ENCODE assay signal across 30 cellular contexts in genomic region chr6:169398342-169399105, GRCh38.
DNase-seq lines count a peak whose midpoint lies in the region; ATAC-seq and TF ChIP-seq lines count a peak whose summit lies in the region.
"Had no signal": no experiment of that assay in that cellular context is flagged by ENCODE, and none has a peak within 500 bp of the region (broad histone marks: within the 10 kb centered on the region; RNA-seq: fewer than 3 reads in every experiment).

No MANE protein-coding gene starts in this region.

- H3K79me1 ChIP-seq in mesenchymal stem cell (replicated peaks; ENCODE audit: low read length, poor library complexity, severe bottlenecking): no peaks in the 10 kb centered on the region

- H3K9me3 ChIP-seq in mesenchymal stem cell (ENCODE audit: control insufficient read depth, low read length): no peaks in the 10 kb centered on the region
- no peaks in the 10 kb centered on the region for H3K9me3 ChIP-seq in left ventricle myocardium inferior (replicated peaks)
- no peaks in the 10 kb centered on the region for H3K9me3 ChIP-seq in body of pancreas
- H3K9me3 ChIP-seq: ascending aorta, Peyer's patch, SJSA1 had no signal

- peak overlapping the region; percentile 35 for H3K9ac ChIP-seq in mesenchymal stem cell (ENCODE audit: low read length)

- ATAC-seq in GM23338 (no peak), body of pancreas (no peak)
- no peak for ATAC-seq in activated T-cell treated with anti-CD3 and anti-CD28 coated beads, Interleukin-2, amount 50 U/mL, for 4 hours
- ATAC-seq: effector memory CD8-positive, alpha-beta T cell; left colon; right cardiac atrium; stimulated activated naive CD8-positive, alpha-beta T cell treated with anti-CD3 and anti-CD28 coated beads, Interleukin-15, amount 100 ng/mL, for 72 hours had no signal

- H4K91ac ChIP-seq in mesenchymal stem cell (ENCODE audit: low read length): no peak overlapping the region

- no peak for TF ChIP-seq POLR2A in body of pancreas (IDR thresholded peaks at IDR 0.05)

- H2BK120ac ChIP-seq in mesenchymal stem cell (ENCODE audit: low read depth, low read length): no peak overlapping the region

- no peaks in the 10 kb centered on the region for H3K4me1 Mint-ChIP-seq in GM23338
- no peaks in the 10 kb centered on the region for H3K4me1 Mint-ChIP-seq in activated T-cell treated with anti-CD3 and anti-CD28 coated beads, Interleukin-2, amount 50 U/mL, for 4 hours (ENCODE audit: low read depth)
- no peaks in the 10 kb centered on the region for H3K4me1 Mint-ChIP-seq in chondrocyte (ENCODE audit: low read depth)
- H3K4me1 Mint-ChIP-seq: activated naive CD8-positive, alpha-beta T cell treated with anti-CD3 and anti-CD28 coated beads, Interleukin-2, amount 10 ng/mL, durations not matched to agents 7 days and 5 days; B cell; CD8-positive, alpha-beta memory T cell; immature natural killer cell; stimulated activated naive CD8-positive, alpha-beta T cell treated with anti-CD3 and anti-CD28 coated beads, Interleukin-15, amount 100 ng/mL, for 72 hours had no signal

- H3K4me3 Mint-ChIP-seq in GM23338 (no peak overlapping the region), chondrocyte (ENCODE audit: unreplicated experiment) (no peak overlapping the region)
- H3K4me3 Mint-ChIP-seq in activated T-cell treated with anti-CD3 and anti-CD28 coated beads, Interleukin-2, amount 50 U/mL, for 4 hours: no peak overlapping the region
- H3K4me3 Mint-ChIP-seq: activated naive CD8-positive, alpha-beta T cell treated with anti-CD3 and anti-CD28 coated beads, Interleukin-2, amount 10 ng/mL, durations not matched to agents 7 days and 5 days; activated T-cell treated with anti-CD3 and anti-CD28 coated beads, Interleukin-2, amount 50 U/mL, for 24 hours; B cell; CD8-positive, alpha-beta memory T cell; effector memory CD8-positive, alpha-beta T cell; immature natural killer cell; stimulated activated naive CD8-positive, alpha-beta T cell treated with anti-CD3 and anti-CD28 coated beads, Interleukin-15, amount 100 ng/mL, for 72 hours had no signal

- no peak overlapping the region for H3K23ac ChIP-seq in mesenchymal stem cell (ENCODE audit: low read length in 2 of 2)

- no peak overlapping the region for H3K27ac ChIP-seq in GM23338 (ENCODE audit: low read depth)
- no peak overlapping the region for H3K27ac ChIP-seq in mesenchymal stem cell (ENCODE audit: low read length, poor library complexity, severe bottlenecking)
- H3K27ac ChIP-seq in left ventricle myocardium inferior (replicated peaks): no peak overlapping the region
- H3K27ac ChIP-seq in body of pancreas: no peak overlapping the region
- H3K27ac ChIP-seq: ascending aorta, Peyer's patch, SJSA1, WERI-Rb-1 had no signal

- H2AK5ac ChIP-seq in mesenchymal stem cell (ENCODE audit: low read length, severe bottlenecking): no peak overlapping the region

- H3K36me3 ChIP-seq in GM23338 (ENCODE audit: insufficient read depth) (no peaks in the 10 kb centered on the region), mesenchymal stem cell (ENCODE audit: control insufficient read depth in 1 of 2, insufficient read depth in 2 of 2, low read depth in 1 of 2, low read length in 2 of 2) (no peaks in the 10 kb centered on the region), left ventricle myocardium inferior (no peaks in the 10 kb centered on the region), body of pancreas (replicated peaks in 1 of 2; ENCODE audit: insufficient read depth in 1 of 2, low read depth in 2 of 2) (no peaks in the 10 kb centered on the region)
- H3K36me3 ChIP-seq: ascending aorta, Peyer's patch, SJSA1, WERI-Rb-1 had no signal

- no peak overlapping the region for H4K8ac ChIP-seq in mesenchymal stem cell (ENCODE audit: low read length)

- DNase-seq in AG09319 (ENCODE audit: extremely low read depth, low read depth) (peak; percentile 16), GM23338 (ENCODE audit: low spot score) (no peak), fibroblast of gingiva (ENCODE audit: low read depth) (peak; percentile 56), mesenchymal stem cell (no peak), left ventricle myocardium inferior (no peak), body of pancreas (no peak), chondrocyte (ENCODE audit: low spot score) (no peak)
- DNase-seq in activated T-cell treated with anti-CD3 and anti-CD28 coated beads, Interleukin-2, amount 50 U/mL, for 4 hours: no peak
- DNase-seq: activated CD4-positive, alpha-beta T cell treated with anti-CD3 and anti-CD28 coated beads for 48 hours; activated gamma-delta T cell; activated naive CD8-positive, alpha-beta T cell treated with anti-CD3 and anti-CD28 coated beads, Interleukin-2, amount 10 ng/mL, durations not matched to agents 7 days and 5 days; activated T-cell treated with anti-CD3 and anti-CD28 coated beads, Interleukin-2, amount 50 U/mL, for 24 hours; caudate nucleus; CD8-positive, alpha-beta memory T cell; effector memory CD8-positive, alpha-beta T cell; EL; hippocampal formation; immature natural killer cell; left colon; mesendoderm; NCI-H2107; NCI-H345; Peyer's patch; right cardiac atrium; stimulated activated CD4-positive, alpha-beta T cell treated with anti-CD3 and anti-CD28 coated beads, Interleukin-2, amount 100 ng/mL, for 48 hours; stimulated activated naive CD8-positive, alpha-beta T cell treated with anti-CD3 and anti-CD28 coated beads, Interleukin-15, amount 100 ng/mL, for 72 hours; WERI-Rb-1 had no signal

- no peaks in the 10 kb centered on the region for H3K9me2 ChIP-seq in GM23338 (ENCODE audit: insufficient read depth)

- no peak overlapping the region for H3K18ac ChIP-seq in mesenchymal stem cell (ENCODE audit: low read depth in 1 of 2, low read length in 2 of 2)

- H3K27ac Mint-ChIP-seq in GM23338 (no peak overlapping the region), chondrocyte (ENCODE audit: unreplicated experiment) (no peak overlapping the region)
- H3K27ac Mint-ChIP-seq: activated naive CD8-positive, alpha-beta T cell treated with anti-CD3 and anti-CD28 coated beads, Interleukin-2, amount 10 ng/mL, durations not matched to agents 7 days and 5 days; activated T-cell treated with anti-CD3 and anti-CD28 coated beads, Interleukin-2, amount 50 U/mL, for 24 hours; B cell; CD8-positive, alpha-beta memory T cell; effector memory CD8-positive, alpha-beta T cell; immature natural killer cell; stimulated activated naive CD8-positive, alpha-beta T cell treated with anti-CD3 and anti-CD28 coated beads, Interleukin-15, amount 100 ng/mL, for 72 hours had no signal

- H3K79me2 ChIP-seq in GM23338 (replicated peaks; ENCODE audit: insufficient read depth): no peaks in the 10 kb centered on the region

- intact Hi-C loops in left ventricle myocardium inferior (cut with micrococcal nuclease): no loop called here
- intact Hi-C loops in body of pancreas (cut with DNase I): no loop called here

- H3K36me3 Mint-ChIP-seq in GM23338 (ENCODE audit: low read depth): peaks cover 6% of the 10 kb centered on the region; the same call in 1 of the 3 replicates
- H3K36me3 Mint-ChIP-seq in activated T-cell treated with anti-CD3 and anti-CD28 coated beads, Interleukin-2, amount 50 U/mL, for 4 hours (ENCODE audit: insufficient read depth): no peaks in the 10 kb centered on the region
- no peaks in the 10 kb centered on the region for H3K36me3 Mint-ChIP-seq in chondrocyte (ENCODE audit: low read depth)
- H3K36me3 Mint-ChIP-seq: activated naive CD8-positive, alpha-beta T cell treated with anti-CD3 and anti-CD28 coated beads, Interleukin-2, amount 10 ng/mL, durations not matched to agents 7 days and 5 days; CD8-positive, alpha-beta memory T cell; immature natural killer cell had no signal

- H4K20me1 ChIP-seq in GM23338 (replicated peaks; ENCODE audit: insufficient read depth): no peaks in the 10 kb centered on the region

- H3K4me1 ChIP-seq in GM23338 (ENCODE audit: insufficient read depth) (no peaks in the 10 kb centered on the region), mesenchymal stem cell (ENCODE audit: control insufficient read depth, insufficient read depth, low read depth, low read length) (peaks cover 2% of the 10 kb centered on the region), left ventricle myocardium inferior (no peaks in the 10 kb centered on the region), body of pancreas (no peaks in the 10 kb centered on the region)
- H3K4me1 ChIP-seq: ascending aorta, Peyer's patch, SJSA1 had no signal

- H2AFZ ChIP-seq in GM23338 (0 out of 2 replicates have a peak overlapping the region, but pooled peaks have one; percentile 14), mesenchymal stem cell (ENCODE audit: low read depth, low read length) (no peak overlapping the region)

- H2BK15ac ChIP-seq in mesenchymal stem cell (ENCODE audit: low read depth, poor library complexity, severe bottlenecking): no peak overlapping the region

- H3K9me3 Mint-ChIP-seq in GM23338 (peaks cover 4% of the 10 kb centered on the region; the same call in 2 of the 3 replicates), chondrocyte (ENCODE audit: low read depth) (no peaks in the 10 kb centered on the region)
- no peaks in the 10 kb centered on the region for H3K9me3 Mint-ChIP-seq in activated T-cell treated with anti-CD3 and anti-CD28 coated beads, Interleukin-2, amount 50 U/mL, for 4 hours
- H3K9me3 Mint-ChIP-seq: activated naive CD8-positive, alpha-beta T cell treated with anti-CD3 and anti-CD28 coated beads, Interleukin-2, amount 10 ng/mL, durations not matched to agents 7 days and 5 days; activated T-cell treated with anti-CD3 and anti-CD28 coated beads, Interleukin-2, amount 50 U/mL, for 24 hours; effector memory CD8-positive, alpha-beta T cell; immature natural killer cell; stimulated activated naive CD8-positive, alpha-beta T cell treated with anti-CD3 and anti-CD28 coated beads, Interleukin-15, amount 100 ng/mL, for 72 hours had no signal

- H3F3A ChIP-seq in GM23338 (replicated peaks; ENCODE audit: low read depth): no peaks in the 10 kb centered on the region

- WGBS in mesenchymal stem cell: 75% methylated on average over 14 of the region's 14 CpGs
- WGBS in body of pancreas, 2 donors: 64 to 71% methylated on average over 13 of the region's 14 CpGs

- no peak overlapping the region for H2BK5ac ChIP-seq in mesenchymal stem cell (ENCODE audit: low read depth, low read length, poor library complexity, severe bottlenecking)

- H2BK12ac ChIP-seq in mesenchymal stem cell (ENCODE audit: low read length in 2 of 2): no peak overlapping the region

- no peak for TF ChIP-seq CTCF in AG09319 (IDR thresholded peaks at IDR 0.05; ENCODE audit: low read depth, low read length)
- TF ChIP-seq CTCF in GM23338 (conservative IDR thresholded peaks at IDR 0.05; ENCODE audit: low read depth in 2 of 2): no peak
- TF ChIP-seq CTCF in left ventricle myocardium inferior (IDR thresholded peaks at IDR 0.05; ENCODE audit: borderline replicate concordance): no peak
- TF ChIP-seq CTCF in body of pancreas (IDR thresholded peaks at IDR 0.05): no peak
- TF ChIP-seq CTCF in chondrocyte (IDR thresholded peaks at IDR 0.05): no peak

- no peak overlapping the region for H3K4ac ChIP-seq in mesenchymal stem cell (ENCODE audit: low read depth in 1 of 2, low read length in 2 of 2)

- H3K4me2 ChIP-seq in GM23338 (no peak overlapping the region), mesenchymal stem cell (ENCODE audit: low read length, poor library complexity, severe bottlenecking) (no peak overlapping the region)

- no peak overlapping the region for H3K14ac ChIP-seq in mesenchymal stem cell (ENCODE audit: low read length in 2 of 2)

- H3K27me3 ChIP-seq in GM23338 (ENCODE audit: insufficient read depth) (no peaks in the 10 kb centered on the region), mesenchymal stem cell (ENCODE audit: control insufficient read depth in 1 of 2, insufficient read depth in 1 of 2, low read length in 2 of 2) (no peaks in the 10 kb centered on the region), left ventricle myocardium inferior (ENCODE audit: low read depth) (peaks cover 4% of the 10 kb centered on the region), body of pancreas (no peaks in the 10 kb centered on the region)
- H3K27me3 ChIP-seq: ascending aorta, Peyer's patch, SJSA1 had no signal

- H3K4me3 ChIP-seq in GM23338 (no peak overlapping the region), mesenchymal stem cell (ENCODE audit: insufficient read depth in 1 of 2, low read depth in 1 of 2, low read length in 2 of 2) (peak overlapping the region in 1 of 2 experiments; percentile 10), left ventricle myocardium inferior (no peak overlapping the region), body of pancreas (no peak overlapping the region)
- H3K4me3 ChIP-seq: ascending aorta, Peyer's patch, SJSA1 had no signal

- H3K27me3 Mint-ChIP-seq in GM23338 (ENCODE audit: insufficient read depth, low read depth, poor library complexity) (peaks cover 5% of the 10 kb centered on the region), chondrocyte (ENCODE audit: low read depth) (peaks cover 2% of the 10 kb centered on the region)
- H3K27me3 Mint-ChIP-seq in activated T-cell treated with anti-CD3 and anti-CD28 coated beads, Interleukin-2, amount 50 U/mL, for 4 hours (ENCODE audit: low read depth): peaks cover 5% of the 10 kb centered on the region

Comparison
In these comparisons a context has a peak if more than half of its experiments do, and no peak if none do; other contexts are left out.
1. DNase-seq: peak in AG09319 (single experiment) and fibroblast of gingiva (single experiment); none in GM23338 (single experiment), mesenchymal stem cell (single experiment), left ventricle myocardium inferior (single experiment), body of pancreas (0 of 4), activated T-cell treated with anti-CD3 and anti-CD28 coated beads, Interleukin-2, amount 50 U/mL, for 4 hours (single experiment) and chondrocyte (single experiment).